ENCODE assay signal across 21 cellular contexts in genomic region chr2:120693121-120693520, GRCh38. TPM values are rescaled to one million over a fixed set of nuclear protein-coding genes. Genes with fewer than 3 reads are reported as not detected.
DNase-seq lines count a peak whose midpoint lies in the region; ATAC-seq and TF ChIP-seq lines count a peak whose summit lies in the region.
"Had no signal": no experiment of that assay in that cellular context is flagged by ENCODE, and none has a peak within 500 bp of the region (broad histone marks: within the 10 kb centered on the region; RNA-seq: fewer than 3 reads in every experiment).

No MANE protein-coding gene starts in this region.

- DNase-seq in mammary epithelial cell, result peak; percentile 24
- no peak for DNase-seq in MCF 10A (ENCODE audit: unreplicated experiment)
- DNase-seq in dermis microvascular lymphatic vessel endothelial cell (ENCODE audit: low read depth in 2 of 2), result peak; percentile 6 to 37
- peak; percentile 21 for DNase-seq in kidney tubule cell (ENCODE audit: low spot score)
- DNase-seq in activated naive CD4-positive, alpha-beta T cell treated with anti-CD3 and anti-CD28 coated beads for 36 hours, result no peak
- no peak for DNase-seq in NCI-H146 treated with DMSO at 0.1 percent for 48 hours (lab: John Stamatoyannopoulos, UW; ENCODE audit: unreplicated experiment)
- DNase-seq in MM.1S, result no peak
- DNase-seq: Caco-2; CD4-positive, alpha-beta T cell; GOT3; NCI-H1105; NCI-H1694; NCI-H2081 treated with DMSO at 0.1 percent for 48 hours; NCI-H510A treated with DMSO at 0.1 percent for 48 hours; NCI-H82; OCI-M1; SHP77 treated with DMSO at 0.1 percent for 48 hours had no signal

- no peak overlapping the region for H3K27ac Mint-ChIP-seq in MCF 10A (ENCODE audit: low read depth, unreplicated experiment)
- no peak overlapping the region for H3K27ac Mint-ChIP-seq in activated naive CD4-positive, alpha-beta T cell treated with anti-CD3 and anti-CD28 coated beads for 36 hours
- H3K27ac Mint-ChIP-seq: CD4-positive, alpha-beta T cell had no signal

- H3K79me2 ChIP-seq in mammary epithelial cell (ENCODE audit: insufficient read depth, low read length), result no peaks in the 10 kb centered on the region
- H3K79me2 ChIP-seq in MM.1S (ENCODE audit: low read length), result no peaks in the 10 kb centered on the region

- CTCF ChIA-PET in mammary epithelial cell (lab: Charles Lee; ENCODE audit: low non-redundant PET), result no interaction called here
- CTCF ChIA-PET in MCF 10A (lab: Yijun Ruan, JAX), result interaction anchor here (0.7 to 26.2 kb wide), 5 partner anchors 12 to 483 kb away, joined by 3 to 541 read pairs (median 6); no protein-coding TSS in a partner anchor
- CTCF ChIA-PET in activated naive CD4-positive, alpha-beta T cell treated with anti-CD3 and anti-CD28 coated beads for 36 hours (lab: Charles Lee), result no interaction called here

- in situ Hi-C loops in mammary epithelial cell (cut with MboI; ENCODE audit: low sequenced_read_pairs in 2 of 2), result loop anchor here in 1 of 2 donors (5.0 kb wide), 1 partner anchor 384 kb away; no protein-coding TSS in a partner anchor

- H3K9me3 ChIP-seq in mammary epithelial cell (replicated peaks; ENCODE audit: insufficient read depth, low read length) (no peaks in the 10 kb centered on the region), MM.1S (replicated peaks; ENCODE audit: insufficient read depth, low read length) (no peaks in the 10 kb centered on the region)
- H3K9me3 ChIP-seq: Caco-2 had no signal

- no peaks in the 10 kb centered on the region for H4K20me1 ChIP-seq in mammary epithelial cell (ENCODE audit: insufficient read depth, low read length)
- no peaks in the 10 kb centered on the region for H4K20me1 ChIP-seq in MM.1S (ENCODE audit: insufficient read depth, low read length)

- no peaks in the 10 kb centered on the region for H3K9me2 ChIP-seq in MM.1S (replicated peaks; ENCODE audit: insufficient read depth, low read length)

- no peak for TF ChIP-seq CTCF in mammary epithelial cell (conservative IDR thresholded peaks at IDR 0.05 in 1 of 2, IDR thresholded peaks at IDR 0.05 in 1 of 2; ENCODE audit: extremely low read depth in 1 of 2, insufficient read depth in 1 of 2, low read depth in 1 of 2, low read length in 2 of 2)
- TF ChIP-seq CTCF in MCF 10A (IDR thresholded peaks at IDR 0.05; ENCODE audit: unreplicated experiment), result no peak
- TF ChIP-seq CTCF in MM.1S (IDR thresholded peaks at IDR 0.05; ENCODE audit: low read length), result no peak

- no peaks in the 10 kb centered on the region for H3F3A ChIP-seq in MM.1S (ENCODE audit: insufficient read depth, low read length)

- H3K36me3 ChIP-seq in mammary epithelial cell (ENCODE audit: insufficient read depth, low read length) (no peaks in the 10 kb centered on the region), MM.1S (replicated peaks; ENCODE audit: insufficient read depth, low read length) (no peaks in the 10 kb centered on the region)

- POLR2A ChIA-PET in MCF 10A (lab: Yijun Ruan, JAX), result no interaction called here

- no peak overlapping the region for H3K9ac ChIP-seq in mammary epithelial cell (ENCODE audit: insufficient read depth, low read length)
- no peak overlapping the region for H3K9ac ChIP-seq in MM.1S (ENCODE audit: low read length)

- H3K36me3 Mint-ChIP-seq in MCF 10A (ENCODE audit: insufficient read depth, unreplicated experiment), result no peaks in the 10 kb centered on the region
- H3K36me3 Mint-ChIP-seq in activated naive CD4-positive, alpha-beta T cell treated with anti-CD3 and anti-CD28 coated beads for 36 hours (ENCODE audit: low read depth), result no peaks in the 10 kb centered on the region

- H3K27ac ChIP-seq in mammary epithelial cell (ENCODE audit: insufficient read depth, low read depth, low read length) (no peak overlapping the region), MM.1S (ENCODE audit: low read length) (no peak overlapping the region)
- H3K27ac ChIP-seq: 22Rv1 had no signal

- H3K4me2 ChIP-seq in mammary epithelial cell (ENCODE audit: insufficient read depth, low read depth, low read length) (no peak overlapping the region), MM.1S (ENCODE audit: low read depth, low read length) (no peak overlapping the region)

- H3K4me1 ChIP-seq in mammary epithelial cell (ENCODE audit: insufficient read depth, low read length) (no peaks in the 10 kb centered on the region), MM.1S (ENCODE audit: low read length) (no peaks in the 10 kb centered on the region)

- ATAC-seq in GM21381 (IDR thresholded peaks at IDR 0.05; ENCODE audit: unreplicated experiment), result no peak
- ATAC-seq: GM12878, HCT116 had no signal

- dilution Hi-C loops in mammary epithelial cell (cut with HindIII; ENCODE audit: low sequenced_read_pairs), result no loop called here

- H2AFZ ChIP-seq in mammary epithelial cell (ENCODE audit: low read depth, low read length) (no peak overlapping the region), MM.1S (ENCODE audit: low read length) (no peak overlapping the region)

- peaks cover 5% of the 10 kb centered on the region for H3K4me1 Mint-ChIP-seq in MCF 10A (ENCODE audit: insufficient read depth, unreplicated experiment)
- H3K4me1 Mint-ChIP-seq in activated naive CD4-positive, alpha-beta T cell treated with anti-CD3 and anti-CD28 coated beads for 36 hours (ENCODE audit: low read depth), result peaks cover 6% of the 10 kb centered on the region

- H3K27me3 ChIP-seq in mammary epithelial cell (ENCODE audit: insufficient read depth, low read length) (no peaks in the 10 kb centered on the region), MM.1S (replicated peaks; ENCODE audit: insufficient read depth, low read length) (peaks cover 22% of the 10 kb centered on the region; the same call in 1 of the 2 replicates)

- no peaks in the 10 kb centered on the region for H3K9me3 Mint-ChIP-seq in MCF 10A (ENCODE audit: unreplicated experiment)
- no peaks in the 10 kb centered on the region for H3K9me3 Mint-ChIP-seq in activated naive CD4-positive, alpha-beta T cell treated with anti-CD3 and anti-CD28 coated beads for 36 hours
- H3K9me3 Mint-ChIP-seq: CD4-positive, alpha-beta T cell had no signal

- H3K4me3 Mint-ChIP-seq in MCF 10A (ENCODE audit: unreplicated experiment), result no peak overlapping the region
- no peak overlapping the region for H3K4me3 Mint-ChIP-seq in activated naive CD4-positive, alpha-beta T cell treated with anti-CD3 and anti-CD28 coated beads for 36 hours
- H3K4me3 Mint-ChIP-seq: CD4-positive, alpha-beta T cell had no signal

- BruUV-seq in mammary epithelial cell (replicated peaks; lab: Mats Ljungman, UMichigan) (no TSS peak), MCF 10A (replicated peaks; lab: Mats Ljungman, UMichigan) (no TSS peak)

- peaks cover 29% of the 10 kb centered on the region for H3K27me3 Mint-ChIP-seq in MCF 10A (ENCODE audit: insufficient read depth, unreplicated experiment)
- H3K27me3 Mint-ChIP-seq in activated naive CD4-positive, alpha-beta T cell treated with anti-CD3 and anti-CD28 coated beads for 36 hours (ENCODE audit: low read depth), result peaks cover 46% of the 10 kb centered on the region

- intact Hi-C loops in mammary epithelial cell (cut with micrococcal nuclease), result loop anchor here (10.0 kb wide), 1 partner anchor 662 kb away; no protein-coding TSS in a partner anchor
- intact Hi-C loops in MCF 10A (cut with micrococcal nuclease), result no loop called here
- intact Hi-C loops in activated naive CD4-positive, alpha-beta T cell treated with anti-CD3 and anti-CD28 coated beads for 36 hours (cut with micrococcal nuclease), result loop anchor here (10.0 kb wide), 1 partner anchor 252 kb away; no protein-coding TSS in a partner anchor

- WGBS in mammary epithelial cell (ENCODE audit: low coverage, missing lambda C conversion rate), result 50% methylated on average over 2 of the region's 2 CpGs

- H3K4me3 ChIP-seq in mammary epithelial cell (replicated peaks in 1 of 3; ENCODE audit: insufficient read depth in 1 of 3, low read depth in 2 of 3, low read length in 3 of 3) (no peak overlapping the region), MM.1S (ENCODE audit: low read length) (no peak overlapping the region)
- H3K4me3 ChIP-seq: GM12878 had no signal

RNA-seq across cellular contexts. Expression of gene GLI2, which starts 42.5 kb away (rescaled TPM):
- under 1 TPM in 1 of 2 donors, not detected in 1; under 0.01 TPM for total RNA-seq in mammary epithelial cell
- 0.01 TPM for polyA plus RNA-seq in mammary epithelial cell
- polyA minus RNA-seq in mammary epithelial cell, result not detected
- 0.61 and 0.74 TPM in 2 replicates for total RNA-seq in MCF 10A (2022)
- under 0.01 TPM in 2 replicates for total RNA-seq in dermis microvascular lymphatic vessel endothelial cell
- total RNA-seq in activated naive CD4-positive, alpha-beta T cell treated with anti-CD3 and anti-CD28 coated beads for 36 hours, result not detected
- total RNA-seq: CD4-positive, alpha-beta T cell; GM12878 had no signal

Comparison
In these comparisons a context has a peak if more than half of its experiments do, and no peak if none do; other contexts are left out.
1. DNase-seq: peak in mammary epithelial cell (single experiment), dermis microvascular lymphatic vessel endothelial cell (2 of 2) and kidney tubule cell (single experiment); none in MCF 10A (single experiment), activated naive CD4-positive, alpha-beta T cell treated with anti-CD3 and anti-CD28 coated beads for 36 hours (single experiment), NCI-H146 treated with DMSO at 0.1 percent for 48 hours (single experiment) and MM.1S (single experiment).